8 cellular contexts compared by ENCODE assay signal in genomic region chr17:77958716-77959215, GRCh38.
DNase-seq lines count a peak whose midpoint lies in the region; ATAC-seq and TF ChIP-seq lines count a peak whose summit lies in the region.

No MANE protein-coding gene starts in this region.

- no peak overlapping the region for H3K27ac ChIP-seq in HUES48 (ENCODE audit: low read depth, low read length)

- no peaks in the 10 kb centered on the region for H3K9me3 ChIP-seq in HUES48 (ENCODE audit: control insufficient read depth, insufficient read depth, low read length)

- H3K4me1 Mint-ChIP-seq in dendritic cell treated with granulocyte-macrophage colony-stimulating factor and Interleukin-4, amounts not matched to agents 40 ng/mL and 50 ng/mL, for 4 days (ENCODE audit: low read depth) = peaks cover 25% of the 10 kb centered on the region

- TF ChIP-seq CTCF in AG09309 (IDR thresholded peaks at IDR 0.05; ENCODE audit: control insufficient read depth, insufficient read depth, low read depth, low read length, missing control alignments) = no peak

- H3K27me3 ChIP-seq in HUES48 (ENCODE audit: control insufficient read depth, insufficient read depth, low read length) = peaks cover 46% of the 10 kb centered on the region

- H3K27me3 Mint-ChIP-seq in dendritic cell treated with granulocyte-macrophage colony-stimulating factor and Interleukin-4, amounts not matched to agents 40 ng/mL and 50 ng/mL, for 4 days = peaks cover 71% of the 10 kb centered on the region

- H3K27ac Mint-ChIP-seq in dendritic cell treated with granulocyte-macrophage colony-stimulating factor and Interleukin-4, amounts not matched to agents 40 ng/mL and 50 ng/mL, for 4 days = peak overlapping the region; percentile 25

- peaks cover 7% of the 10 kb centered on the region for H3K36me3 Mint-ChIP-seq in dendritic cell treated with granulocyte-macrophage colony-stimulating factor and Interleukin-4, amounts not matched to agents 40 ng/mL and 50 ng/mL, for 4 days (ENCODE audit: low read depth)

- no peak for DNase-seq in AG09309 (ENCODE audit: low read depth)
- no peak for DNase-seq in skeletal muscle cell (ENCODE audit: low read depth)
- no peak for DNase-seq in SKM-1 (lab: John Stamatoyannopoulos, UW; ENCODE audit: unreplicated experiment)
- no peak for DNase-seq in activated CD8-positive, alpha-beta memory T cell treated with anti-CD3 and anti-CD28 coated beads, Interleukin-2, amount 50 U/mL, for 4 hours
- no peak for DNase-seq in SIG-M5 treated with dmso at 0.1 percent for 504 hours (lab: John Stamatoyannopoulos, UW; ENCODE audit: unreplicated experiment)

- intact Hi-C loops in dendritic cell treated with granulocyte-macrophage colony-stimulating factor and Interleukin-4, amounts not matched to agents 40 ng/mL and 50 ng/mL, for 4 days (cut with micrococcal nuclease) = loop anchor here (5.0 kb wide), 2 partner anchors 41 to 91 kb away; no protein-coding TSS in a partner anchor

- H3K4me3 ChIP-seq in AG09309 (ENCODE audit: control insufficient read depth, low read depth, low read length) (peak overlapping the region; percentile 72), HUES48 (ENCODE audit: low read depth, low read length) (peak overlapping the region; percentile 79; the same call in 1 of the 2 replicates), skeletal muscle cell (ENCODE audit: low read depth, low read length) (peak overlapping the region; percentile 65)

- no peaks in the 10 kb centered on the region for H3K36me3 ChIP-seq in HUES48 (ENCODE audit: control insufficient read depth, insufficient read depth, low read length)

- H3K9ac ChIP-seq in HUES48 (ENCODE audit: low read depth, low read length) = peak overlapping the region; percentile 48; the same call in 1 of the 2 replicates

- peak overlapping the region; percentile 92 for H3K4me3 Mint-ChIP-seq in dendritic cell treated with granulocyte-macrophage colony-stimulating factor and Interleukin-4, amounts not matched to agents 40 ng/mL and 50 ng/mL, for 4 days

- peaks cover 29% of the 10 kb centered on the region for H3K4me1 ChIP-seq in HUES48 (ENCODE audit: control insufficient read depth, insufficient read depth, low read length)

- H3K9me3 Mint-ChIP-seq in dendritic cell treated with granulocyte-macrophage colony-stimulating factor and Interleukin-4, amounts not matched to agents 40 ng/mL and 50 ng/mL, for 4 days = no peaks in the 10 kb centered on the region

- peak; percentile 13 for ATAC-seq in GM19467 (IDR thresholded peaks at IDR 0.05; ENCODE audit: unreplicated experiment)
